8 cellular contexts compared by ENCODE assay signal in the genomic region with DNA sequence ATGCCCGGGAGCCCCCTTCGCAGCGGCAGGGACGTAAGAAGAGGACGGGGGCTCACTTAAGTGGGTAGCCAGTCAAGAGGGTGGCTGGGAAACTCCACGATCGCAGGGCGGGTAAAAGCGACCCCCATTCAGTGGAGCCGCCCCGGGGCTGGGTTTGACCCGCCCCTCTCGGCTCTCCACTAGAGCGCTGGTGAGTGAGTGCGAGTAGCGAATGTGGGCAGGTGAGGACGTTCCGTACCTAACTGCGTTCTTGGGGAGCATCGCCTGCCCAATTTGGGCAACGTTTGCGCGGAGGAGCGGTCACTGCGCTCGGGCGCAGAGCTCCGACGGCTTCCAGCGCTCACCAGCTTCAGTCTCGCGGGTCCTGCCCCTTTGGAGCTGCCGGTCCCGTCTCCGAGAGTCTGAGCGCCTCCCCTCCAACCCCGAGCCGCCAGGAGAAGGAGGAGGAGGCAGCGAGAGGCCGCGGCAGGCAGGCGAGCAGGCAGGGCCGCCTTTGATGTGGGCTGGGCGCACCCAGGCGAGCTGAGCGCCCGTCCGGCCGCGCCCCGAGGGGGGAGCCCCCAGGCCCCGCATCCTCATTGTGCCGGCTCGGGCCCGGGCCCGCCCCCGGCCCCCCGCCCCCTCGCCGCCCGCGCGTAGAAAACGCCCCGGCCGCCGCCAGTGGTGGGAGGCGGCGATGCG. TPM values are rescaled to one million over a fixed set of nuclear protein-coding genes. Genes with fewer than 3 reads are reported as not detected.
DNase-seq lines count a peak whose midpoint lies in the region; ATAC-seq, FAIRE-seq and TF ChIP-seq lines count a peak whose summit lies in the region.

A gene with protein sequence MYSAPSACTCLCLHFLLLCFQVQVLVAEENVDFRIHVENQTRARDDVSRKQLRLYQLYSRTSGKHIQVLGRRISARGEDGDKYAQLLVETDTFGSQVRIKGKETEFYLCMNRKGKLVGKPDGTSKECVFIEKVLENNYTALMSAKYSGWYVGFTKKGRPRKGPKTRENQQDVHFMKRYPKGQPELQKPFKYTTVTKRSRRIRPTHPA (plus strand): TSS at position 666 of the 681 bp plus-strand sequence. CDS start 553 bp downstream, outside the sequence.

- DNase-seq in GM10266 (ENCODE audit: extremely low spot score) (peak; percentile 78), NCI-H526 (lab: John Stamatoyannopoulos, UW) (peak; percentile 51 to 62), cardiac septum (ENCODE audit: low spot score) (no peak), progenitor cell of endocrine pancreas (ENCODE audit: low spot score, unreplicated experiment) (no peak), NCI-H1092 treated with DMSO at 0.1 percent for 48 hours (lab: John Stamatoyannopoulos, UW) (no peak), H54 (ENCODE audit: insufficient read length, low spot score) (no peak)
- peak; percentile 71 for DNase-seq in activated naive CD4-positive, alpha-beta T cell treated with anti-CD3 and anti-CD28 coated beads, Interleukin-2, amount 10 ng/mL, durations not matched to agents 7 days and 5 days

- H3K27ac Mint-ChIP-seq in activated naive CD4-positive, alpha-beta T cell treated with anti-CD3 and anti-CD28 coated beads, Interleukin-2, amount 10 ng/mL, durations not matched to agents 7 days and 5 days: no peak within 1 kb of the TSS
- peak within 1 kb of the TSS; percentile 88 for H3K27ac Mint-ChIP-seq in progenitor cell of endocrine pancreas

- H3K4me1 Mint-ChIP-seq in activated naive CD4-positive, alpha-beta T cell treated with anti-CD3 and anti-CD28 coated beads, Interleukin-2, amount 10 ng/mL, durations not matched to agents 7 days and 5 days: peaks cover 14% of the 10 kb centered on the region
- peaks cover 8% of the 10 kb centered on the region for H3K4me1 Mint-ChIP-seq in progenitor cell of endocrine pancreas (ENCODE audit: low read depth)

- TF ChIP-seq CTCF in GM10266 (IDR thresholded peaks at IDR 0.05; ENCODE audit: control insufficient read depth, insufficient read depth, low read depth, missing control alignments) (no peak), progenitor cell of endocrine pancreas (IDR thresholded peaks at IDR 0.05; ENCODE audit: unreplicated experiment) (no peak)

- intact Hi-C loops in cardiac septum (cut with DNase I): loop anchor here (2.0 to 5.0 kb wide), 4 partner anchors 210 to 488 kb away; no protein-coding TSS in a partner anchor

- no peak for FAIRE-seq in H54 (lab: Jason Lieb, UNC)

- peaks cover 2% of the 10 kb centered on the region for H3K36me3 Mint-ChIP-seq in activated naive CD4-positive, alpha-beta T cell treated with anti-CD3 and anti-CD28 coated beads, Interleukin-2, amount 10 ng/mL, durations not matched to agents 7 days and 5 days
- no peaks in the 10 kb centered on the region for H3K36me3 Mint-ChIP-seq in progenitor cell of endocrine pancreas (ENCODE audit: insufficient read depth)

- peak; percentile 30 for ATAC-seq in HG02571 (IDR thresholded peaks at IDR 0.05; ENCODE audit: unreplicated experiment)

- CTCF ChIA-PET in activated naive CD4-positive, alpha-beta T cell treated with anti-CD3 and anti-CD28 coated beads, Interleukin-2, amount 10 ng/mL, durations not matched to agents 7 days and 5 days (lab: Charles Lee): interaction anchor here (0.7 to 1.7 kb wide), 16 partner anchors 9 to 493 kb away, joined by 3 to 15 read pairs (median 4); no protein-coding TSS in a partner anchor

- peak within 1 kb of the TSS; percentile 74 for H3K4me3 Mint-ChIP-seq in activated naive CD4-positive, alpha-beta T cell treated with anti-CD3 and anti-CD28 coated beads, Interleukin-2, amount 10 ng/mL, durations not matched to agents 7 days and 5 days
- H3K4me3 Mint-ChIP-seq in progenitor cell of endocrine pancreas (ENCODE audit: low read depth): peak within 1 kb of the TSS; percentile 76

- peaks cover 52% of the 10 kb centered on the region for H3K27me3 Mint-ChIP-seq in activated naive CD4-positive, alpha-beta T cell treated with anti-CD3 and anti-CD28 coated beads, Interleukin-2, amount 10 ng/mL, durations not matched to agents 7 days and 5 days
- H3K27me3 Mint-ChIP-seq in progenitor cell of endocrine pancreas: peaks cover 29% of the 10 kb centered on the region

- TF ChIP-seq POLR2A in H54 (IDR thresholded peaks at IDR 0.05; ENCODE audit: low read depth, low read length): no peak

- H3K9me3 Mint-ChIP-seq in activated naive CD4-positive, alpha-beta T cell treated with anti-CD3 and anti-CD28 coated beads, Interleukin-2, amount 10 ng/mL, durations not matched to agents 7 days and 5 days: no peaks in the 10 kb centered on the region
- no peaks in the 10 kb centered on the region for H3K9me3 Mint-ChIP-seq in progenitor cell of endocrine pancreas (ENCODE audit: low read depth)

RNA-seq across cellular contexts. Expression of the gene that starts here (rescaled TPM):
- total RNA-seq in cardiac septum (22.4 TPM), progenitor cell of endocrine pancreas (2.3 and 2.6 TPM in 2 replicates)

Comparison
In these comparisons a context has a peak if more than half of its experiments do, and no peak if none do; other contexts are left out.
1. DNase-seq: peak in GM10266 (single experiment), NCI-H526 (2 of 2) and activated naive CD4-positive, alpha-beta T cell treated with anti-CD3 and anti-CD28 coated beads, Interleukin-2, amount 10 ng/mL, durations not matched to agents 7 days and 5 days (single experiment); none in cardiac septum (single experiment), progenitor cell of endocrine pancreas (single experiment), NCI-H1092 treated with DMSO at 0.1 percent for 48 hours (single experiment) and H54 (single experiment).